Comparison of ENCODE assay signal across 9 cellular contexts in the genomic region with DNA sequence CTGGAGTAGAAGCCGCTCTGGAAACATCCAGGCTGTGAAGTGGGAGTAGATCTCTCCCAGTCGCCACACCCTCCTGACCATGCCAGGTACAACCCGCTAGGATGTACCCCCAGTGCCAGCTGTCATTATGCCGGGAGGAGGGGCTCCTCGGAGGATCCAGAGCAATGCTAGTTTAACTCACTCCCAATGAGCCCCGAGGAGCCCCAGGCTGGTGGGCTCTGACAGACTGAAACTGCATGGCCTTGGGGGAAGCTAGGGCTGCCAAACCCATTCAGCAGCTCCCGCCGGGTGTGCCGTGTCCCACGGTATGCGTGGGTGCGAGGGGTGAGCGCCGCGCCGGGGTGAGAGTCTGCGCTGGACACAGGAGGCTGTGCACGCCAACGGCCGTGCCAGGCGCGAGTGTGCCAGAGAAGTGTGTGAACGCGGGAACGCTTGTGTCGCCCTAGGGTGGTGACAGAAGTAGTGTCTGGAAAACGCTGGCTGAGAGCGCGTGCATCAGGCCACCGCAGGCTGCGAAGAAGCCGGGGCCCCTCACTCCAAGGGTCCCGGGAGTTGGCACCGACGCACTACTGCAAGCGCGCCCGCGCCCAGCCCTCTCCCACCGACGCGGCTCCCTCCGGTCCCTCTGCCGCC.
A peak's percentile ranks its signal among the peaks of the same experiment; 100 is the strongest.
DNase-seq lines count a peak whose midpoint lies in the region; ATAC-seq, FAIRE-seq and TF ChIP-seq lines count a peak whose summit lies in the region.
"Had no signal": no experiment of that assay in that cellular context is flagged by ENCODE, and none has a peak within 500 bp of the region (broad histone marks: within the 10 kb centered on the region; RNA-seq: fewer than 3 reads in every experiment).

No MANE protein-coding gene starts in this region.

- H4K20me1 ChIP-seq in HepG2 (ENCODE audit: insufficient read depth, low read length): no peaks in the 10 kb centered on the region

- no TSS peak for BruUV-seq in HepG2 (replicated peaks; lab: Mats Ljungman, UMichigan)

- no peaks in the 10 kb centered on the region for H3K36me3 ChIP-seq in liver (ENCODE audit: control insufficient read depth in 4 of 4, insufficient read depth in 3 of 4, low read depth in 1 of 4, low read length in 3 of 4)
- no peaks in the 10 kb centered on the region for H3K36me3 ChIP-seq in HepG2 (replicated peaks in 1 of 2; ENCODE audit: control insufficient read depth in 1 of 2, insufficient read depth in 2 of 2, low read length in 2 of 2)

- H3K9ac ChIP-seq in liver (ENCODE audit: low read depth in 1 of 2, low read length in 2 of 2): no peak overlapping the region
- H3K9ac ChIP-seq in HepG2 (ENCODE audit: insufficient read depth, low read depth, low read length): no peak overlapping the region

- no peak for TF ChIP-seq RAD21 in liver (IDR thresholded peaks at IDR 0.05)
- no peak for TF ChIP-seq RAD21 in HepG2 (CRISPR knock-in tag; IDR thresholded peaks at IDR 0.05)

- no peak for TF ChIP-seq CTCF in liver (IDR thresholded peaks at IDR 0.05; ENCODE audit: low read depth, low read length, missing input control)
- no peak for TF ChIP-seq CTCF in HepG2 (CRISPR knock-in tag; IDR thresholded peaks at IDR 0.05)
- no peak for TF ChIP-seq CTCF in fibroblast of villous mesenchyme (IDR thresholded peaks at IDR 0.05; ENCODE audit: insufficient read depth, low read depth, low read length)
- TF ChIP-seq CTCF in progenitor cell of endocrine pancreas (IDR thresholded peaks at IDR 0.05; ENCODE audit: unreplicated experiment): no peak
- TF ChIP-seq CTCF in GM13977 (IDR thresholded peaks at IDR 0.05; ENCODE audit: extremely low read depth, insufficient read depth, missing control alignments): no peak

- no peak for FAIRE-seq in HepG2 (lab: Jason Lieb, UNC)
- FAIRE-seq: frontal cortex had no signal

- peaks cover 50% of the 10 kb centered on the region for H3K36me3 Mint-ChIP-seq in activated CD4-positive, alpha-beta T cell treated with anti-CD3 and anti-CD28 coated beads, Interleukin-2, amount 10 ng/mL, durations not matched to agents 24 days and 14 days (ENCODE audit: low read depth)
- H3K36me3 Mint-ChIP-seq in progenitor cell of endocrine pancreas (ENCODE audit: insufficient read depth): no peaks in the 10 kb centered on the region

- no peak for DNase-seq in HepG2 (ENCODE audit: low spot score)
- DNase-seq in activated CD4-positive, alpha-beta T cell treated with anti-CD3 and anti-CD28 coated beads, Interleukin-2, amount 10 ng/mL, durations not matched to agents 24 days and 14 days: peak; percentile 76
- DNase-seq in fibroblast of villous mesenchyme (ENCODE audit: low read depth): no peak
- DNase-seq in progenitor cell of endocrine pancreas (ENCODE audit: low spot score, unreplicated experiment): no peak
- no peak for DNase-seq in GM13977 (ENCODE audit: low spot score)
- DNase-seq in LoVo (ENCODE audit: low spot score): no peak

- H3K27ac Mint-ChIP-seq in activated CD4-positive, alpha-beta T cell treated with anti-CD3 and anti-CD28 coated beads, Interleukin-2, amount 10 ng/mL, durations not matched to agents 24 days and 14 days: peak overlapping the region; percentile 84
- peak overlapping the region; percentile 86 for H3K27ac Mint-ChIP-seq in progenitor cell of endocrine pancreas

- H3K27me3 Mint-ChIP-seq in activated CD4-positive, alpha-beta T cell treated with anti-CD3 and anti-CD28 coated beads, Interleukin-2, amount 10 ng/mL, durations not matched to agents 24 days and 14 days: no peaks in the 10 kb centered on the region
- peaks cover 77% of the 10 kb centered on the region for H3K27me3 Mint-ChIP-seq in progenitor cell of endocrine pancreas

- H3K27ac ChIP-seq in liver (ENCODE audit: low read depth in 1 of 2, low read length in 2 of 2): no peak overlapping the region
- no peak overlapping the region for H3K27ac ChIP-seq in HepG2 (ENCODE audit: extremely low read length, insufficient read depth, low read length)

- in situ Hi-C loops in HepG2 (cut with HindIII; ENCODE audit: extremely low pct_ligation_motif_present, low pct_unique_long_range_greater_than_20kb) (no loop called here), GM13977 (cut with MboI; ENCODE audit: low pct_unique_long_range_greater_than_20kb, low sequenced_read_pairs, unreplicated experiment) (no loop called here)

- 4% methylated on average over 44 of the region's 44 CpGs for WGBS in liver
- 32% methylated on average over 20 of the region's 44 CpGs for WGBS in HepG2 (ENCODE audit: low lambda C conversion rate)

- H3K9me3 ChIP-seq in liver (ENCODE audit: control insufficient read depth in 4 of 4, low read length in 3 of 4) (no peaks in the 10 kb centered on the region), HepG2 (ENCODE audit: low read length) (no peaks in the 10 kb centered on the region)

- TF ChIP-seq POLR2A in HepG2 (IDR thresholded peaks at IDR 0.05; ENCODE audit: insufficient read depth in 1 of 2, low read depth in 2 of 2, low read length in 2 of 2): no peak

- H3K4me1 ChIP-seq in liver (ENCODE audit: control insufficient read depth in 4 of 4, insufficient read depth in 4 of 4, low read length in 3 of 4) (peaks cover 9 to 23% (median 12%) of the 10 kb centered on the region in 4 donors), HepG2 (ENCODE audit: insufficient read depth, low read length) (no peaks in the 10 kb centered on the region)

- no peaks in the 10 kb centered on the region for H3K27me3 ChIP-seq in liver (ENCODE audit: control insufficient read depth in 4 of 4, insufficient read depth in 4 of 4, low read length in 3 of 4)
- H3K27me3 ChIP-seq in HepG2 (ENCODE audit: control insufficient read depth in 1 of 2, insufficient read depth in 2 of 2, low read length in 2 of 2): peaks cover 3 to 45% of the 10 kb centered on the region in 2 experiments; a peak in 3 of 5 replicates

- POLR2A ChIA-PET in HepG2 (lab: Yijun Ruan, JAX): no interaction called here

- no peak overlapping the region for H2AFZ ChIP-seq in HepG2 (ENCODE audit: low read length)

- no peak for TF ChIP-seq EP300 in HepG2 (IDR thresholded peaks at IDR 0.05; ENCODE audit: low read depth in 2 of 2, low read length in 2 of 2)
- TF ChIP-seq EP300 in HepG2 (CRISPR knock-in tag; IDR thresholded peaks at IDR 0.05; ENCODE audit: borderline replicate concordance): no peak

- H3K79me2 ChIP-seq in HepG2 (ENCODE audit: insufficient read depth, low read length): no peaks in the 10 kb centered on the region

- H3K4me3 ChIP-seq in liver (ENCODE audit: low read depth in 1 of 3, low read length in 3 of 3): peak overlapping the region; percentile 59 to 64 (median 62)
- H3K4me3 ChIP-seq in HepG2 (replicated peaks in 1 of 3; ENCODE audit: insufficient read depth in 1 of 3, low read depth in 2 of 3, low read length in 3 of 3): no peak overlapping the region
- H3K4me3 ChIP-seq in fibroblast of villous mesenchyme (ENCODE audit: low read depth, low read length): peak overlapping the region; percentile 67

- H3K9me3 Mint-ChIP-seq in activated CD4-positive, alpha-beta T cell treated with anti-CD3 and anti-CD28 coated beads, Interleukin-2, amount 10 ng/mL, durations not matched to agents 24 days and 14 days: peaks cover 2% of the 10 kb centered on the region
- H3K9me3 Mint-ChIP-seq in progenitor cell of endocrine pancreas (ENCODE audit: low read depth): no peaks in the 10 kb centered on the region

- H3K4me1 Mint-ChIP-seq in activated CD4-positive, alpha-beta T cell treated with anti-CD3 and anti-CD28 coated beads, Interleukin-2, amount 10 ng/mL, durations not matched to agents 24 days and 14 days: peaks cover 66% of the 10 kb centered on the region
- H3K4me1 Mint-ChIP-seq in progenitor cell of endocrine pancreas (ENCODE audit: low read depth): peaks cover 2% of the 10 kb centered on the region

- ATAC-seq in HepG2: no peak; the same call in 2 of the 3 replicates
- peak; percentile 18 for ATAC-seq in HG03196 (IDR thresholded peaks at IDR 0.05; ENCODE audit: unreplicated experiment)

- intact Hi-C loops in HepG2 (cut with micrococcal nuclease; ENCODE audit: unreplicated experiment): no loop called here
- intact Hi-C loops in activated CD4-positive, alpha-beta T cell treated with anti-CD3 and anti-CD28 coated beads, Interleukin-2, amount 10 ng/mL, durations not matched to agents 24 days and 14 days (cut with micrococcal nuclease): loop anchor here (1.0 to 5.0 kb wide), 6 partner anchors 22 to 371 kb away; no protein-coding TSS in a partner anchor

- peak overlapping the region; percentile 80 for H3K4me3 Mint-ChIP-seq in activated CD4-positive, alpha-beta T cell treated with anti-CD3 and anti-CD28 coated beads, Interleukin-2, amount 10 ng/mL, durations not matched to agents 24 days and 14 days
- H3K4me3 Mint-ChIP-seq in progenitor cell of endocrine pancreas (ENCODE audit: low read depth): peak overlapping the region; percentile 77

- H3K4me2 ChIP-seq in HepG2 (ENCODE audit: low read depth, low read length): no peak overlapping the region

- CTCF ChIA-PET in HepG2 (lab: Yijun Ruan, JAX; ENCODE audit: low intra/inter-chr PET ratio, low total read pairs): no interaction called here

TF ChIP-seq in liver, 16 proteins besides CTCF, POLR2A, EP300 and RAD21 (continues in another document):
- TF ChIP-seq RXRA (IDR thresholded peaks at IDR 0.05): no peak
- no peak for TF ChIP-seq SP1 (IDR thresholded peaks at IDR 0.05)

TF ChIP-seq in HepG2, 621 proteins besides CTCF, POLR2A, EP300 and RAD21 (continues in another document):
- TF ChIP-seq, protein P1, sequence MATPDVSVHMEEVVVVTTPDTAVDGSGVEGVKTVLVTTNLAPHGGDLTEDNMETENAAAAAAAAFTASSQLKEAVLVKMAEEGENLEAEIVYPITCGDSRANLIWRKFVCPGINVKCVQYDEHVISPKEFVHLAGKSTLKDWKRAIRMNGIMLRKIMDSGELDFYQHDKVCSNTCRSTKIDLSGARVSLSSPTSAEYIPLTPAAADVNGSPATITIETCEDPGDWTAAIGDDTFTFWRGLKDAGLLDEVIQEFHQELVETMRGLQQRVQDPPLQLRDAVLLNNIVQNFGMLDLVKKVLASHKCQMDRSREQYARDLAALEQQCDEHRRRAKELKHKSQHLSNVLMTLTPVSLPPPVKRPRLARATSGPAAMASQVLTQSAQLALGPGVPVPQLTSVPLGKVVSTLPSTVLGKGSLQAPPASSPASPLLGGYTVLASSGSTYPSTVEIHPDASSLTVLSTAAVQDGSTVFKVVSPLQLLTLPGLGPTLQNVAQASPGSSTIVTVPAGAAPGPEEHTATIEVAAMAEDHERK (CRISPR knock-in tag; IDR thresholded peaks at IDR 0.05; ENCODE audit: low read depth): no peak
- no peak for TF ChIP-seq BHLHE40 (IDR thresholded peaks at IDR 0.05; ENCODE audit: low read length)
- no peak for TF ChIP-seq MZF1 (CRISPR knock-in tag; IDR thresholded peaks at IDR 0.05; ENCODE audit: borderline replicate concordance)
- TF ChIP-seq IKZF4 (CRISPR knock-in tag; IDR thresholded peaks at IDR 0.05; ENCODE audit: borderline replicate concordance, low read depth, not compliant biosample characterization): no peak

Comparison
In these comparisons a context has a peak if more than half of its experiments do, and no peak if none do; other contexts are left out.
1. H3K4me3 ChIP-seq: peak in liver (3 of 3) and fibroblast of villous mesenchyme (single experiment); none in HepG2 (0 of 3).